Comparison of ENCODE assay signal across 27 cellular contexts in the genomic region with DNA sequence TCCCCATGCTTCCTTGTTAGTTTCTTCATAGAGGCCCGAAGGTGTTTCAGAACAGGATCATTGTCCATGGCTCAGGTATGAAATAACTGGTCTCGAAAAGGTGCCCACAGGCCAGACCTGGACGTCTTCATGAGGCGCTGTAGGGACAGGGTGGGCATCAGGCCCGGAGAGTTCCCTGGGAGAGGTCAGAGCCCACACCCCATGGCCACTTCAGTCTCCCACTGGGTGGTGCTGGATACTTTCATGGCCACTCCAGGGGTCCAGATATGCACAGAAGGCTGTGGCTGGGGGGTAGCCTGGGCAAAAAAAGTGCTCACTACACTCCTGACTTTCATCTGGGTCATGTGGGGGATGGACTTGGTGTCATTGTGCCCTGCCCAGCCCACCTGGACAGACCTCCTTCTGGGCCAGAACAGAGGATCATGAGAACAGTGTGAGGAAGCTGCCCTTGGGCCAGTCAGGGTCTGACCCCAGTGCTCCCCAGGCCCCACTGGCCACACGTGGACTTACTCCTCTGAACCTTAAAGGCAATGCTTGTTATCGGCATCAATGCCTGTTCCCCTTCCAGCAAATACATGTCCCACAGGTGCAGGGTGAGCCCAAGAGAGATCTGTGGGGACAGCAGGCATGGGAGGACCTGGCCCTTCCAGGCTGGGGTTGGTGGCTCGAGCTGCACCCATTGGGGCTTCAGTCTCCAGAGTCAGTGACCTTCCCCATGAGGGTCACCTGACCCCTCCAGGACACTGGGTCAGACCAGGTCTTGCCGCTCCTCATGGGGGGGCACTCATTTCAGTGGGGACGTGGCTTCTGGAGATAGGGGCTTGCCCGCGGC.
"Had no signal": no experiment of that assay in that cellular context is flagged by ENCODE, and none has a peak within 500 bp of the region (broad histone marks: within the 10 kb centered on the region; RNA-seq: fewer than 3 reads in every experiment).

No MANE protein-coding gene starts in this region.

- H3K9me3 Mint-ChIP-seq: activated T-cell treated with anti-CD3 and anti-CD28 coated beads, Interleukin-2, amount 50 U/mL, for 4 hours; activated T-helper 17 cell treated with anti-CD3 and anti-CD28 coated beads, Interleukin-2, amount 50 U/mL, for 72 hours; brain; mesothelial cell of epicardium; naive B cell; nephron progenitor cell; stimulated activated naive CD8-positive, alpha-beta T cell treated with anti-CD3 and anti-CD28 coated beads, Interleukin-15, Interleukin-2, amounts not matched to agents 100 ng/mL and 50 ng/mL, for 24 hours; type B pancreatic cell; WTC11 had no signal

- H3K4me3 ChIP-seq: ascending aorta, esophagus squamous epithelium, vagina had no signal

- H3K27me3 ChIP-seq: ascending aorta, esophagus squamous epithelium, vagina had no signal

- H3K27ac Mint-ChIP-seq: activated CD4-positive, alpha-beta T cell treated with anti-CD3 and anti-CD28 coated beads for 36 hours; activated naive CD8-positive, alpha-beta T cell; activated T-helper 17 cell treated with anti-CD3 and anti-CD28 coated beads, Interleukin-2, amount 50 U/mL, for 72 hours; brain; mesothelial cell of epicardium; naive B cell; nephron progenitor cell; stimulated activated naive CD8-positive, alpha-beta T cell treated with anti-CD3 and anti-CD28 coated beads, Interleukin-15, Interleukin-2, amounts not matched to agents 100 ng/mL and 50 ng/mL, for 24 hours; type B pancreatic cell; WTC11 had no signal

- H3K4me1 Mint-ChIP-seq: activated CD4-positive, alpha-beta T cell treated with anti-CD3 and anti-CD28 coated beads for 36 hours; activated T-helper 17 cell treated with anti-CD3 and anti-CD28 coated beads, Interleukin-2, amount 50 U/mL, for 72 hours; brain; mesothelial cell of epicardium; naive B cell; nephron progenitor cell; WTC11 had no signal

- DNase-seq: activated CD4-positive, alpha-beta T cell treated with anti-CD3 and anti-CD28 coated beads for 36 hours; activated CD4-positive, alpha-beta T cell treated with anti-CD3 and anti-CD28 coated beads, Interleukin-2, amount 50 U/mL, for 4 hours; activated naive CD4-positive, alpha-beta T cell; activated T-cell treated with anti-CD3 and anti-CD28 coated beads, Interleukin-2, amount 50 U/mL, for 4 hours; caudate nucleus; dermis blood vessel endothelial cell; effector CD4-positive, alpha-beta T cell; esophagus squamous epithelium; foreskin melanocyte; mammary epithelial cell; naive B cell; nephron progenitor cell; nucleus accumbens; right cardiac atrium; stimulated activated CD4-positive, alpha-beta T cell treated with anti-CD3 and anti-CD28 coated beads, Interleukin-2, amount 100 ng/mL, for 48 hours; T-helper 2 cell had no signal

- H3K4me3 Mint-ChIP-seq: activated CD4-positive, alpha-beta T cell treated with anti-CD3 and anti-CD28 coated beads for 36 hours; activated naive CD8-positive, alpha-beta T cell; activated T-cell treated with anti-CD3 and anti-CD28 coated beads, Interleukin-2, amount 50 U/mL, for 4 hours; activated T-helper 17 cell treated with anti-CD3 and anti-CD28 coated beads, Interleukin-2, amount 50 U/mL, for 72 hours; brain; mesothelial cell of epicardium; naive B cell; nephron progenitor cell; stimulated activated naive CD8-positive, alpha-beta T cell treated with anti-CD3 and anti-CD28 coated beads, Interleukin-15, Interleukin-2, amounts not matched to agents 100 ng/mL and 50 ng/mL, for 24 hours; type B pancreatic cell; WTC11 had no signal

- H3K27me3 Mint-ChIP-seq: activated CD4-positive, alpha-beta T cell treated with anti-CD3 and anti-CD28 coated beads for 36 hours; activated naive CD8-positive, alpha-beta T cell; activated T-helper 17 cell treated with anti-CD3 and anti-CD28 coated beads, Interleukin-2, amount 50 U/mL, for 72 hours; brain; stimulated activated naive CD8-positive, alpha-beta T cell treated with anti-CD3 and anti-CD28 coated beads, Interleukin-15, Interleukin-2, amounts not matched to agents 100 ng/mL and 50 ng/mL, for 24 hours had no signal

- H3K27ac ChIP-seq: ascending aorta, epithelial cell of prostate, esophagus squamous epithelium, parathyroid adenoma, vagina had no signal

- H3K36me3 ChIP-seq: ascending aorta, esophagus squamous epithelium, vagina had no signal

- H3K36me3 Mint-ChIP-seq: activated naive CD8-positive, alpha-beta T cell; brain; mesothelial cell of epicardium; naive B cell; type B pancreatic cell; WTC11 had no signal

- H3K4me1 ChIP-seq: ascending aorta, esophagus squamous epithelium, parathyroid adenoma, vagina had no signal

- ATAC-seq: activated CD4-positive, alpha-beta T cell treated with anti-CD3 and anti-CD28 coated beads for 36 hours; activated T-cell treated with anti-CD3 and anti-CD28 coated beads, Interleukin-2, amount 50 U/mL, for 4 hours; activated T-helper 17 cell treated with anti-CD3 and anti-CD28 coated beads, Interleukin-2, amount 50 U/mL, for 72 hours; right cardiac atrium; WTC11 had no signal

- H3K9me3 ChIP-seq: ascending aorta, esophagus squamous epithelium, vagina had no signal
